Comparison of ENCODE assay signal across 12 cellular contexts in genomic region chr1:144558516-144558915, GRCh38. TPM values are rescaled to one million over a fixed set of nuclear protein-coding genes. Genes with fewer than 3 reads are reported as not detected.
DNase-seq lines count a peak whose midpoint lies in the region; ATAC-seq and TF ChIP-seq lines count a peak whose summit lies in the region.
"Not testable (repeated sequence)": the region's sequence is repeated elsewhere in the genome, so short reads cannot be mapped to it uniquely, and the experiment has no call there.
"Had no signal": no experiment of that assay in that cellular context is flagged by ENCODE, and none has a peak within 500 bp of the region (broad histone marks: within the 10 kb centered on the region; RNA-seq: fewer than 3 reads in every experiment).

No MANE protein-coding gene starts in this region.

- ATAC-seq in activated CD8-positive, alpha-beta memory T cell treated with anti-CD3 and anti-CD28 coated beads, Interleukin-2, amount 10 ng/mL, durations not matched to agents 7 days and 5 days; natural killer cell; stimulated activated naive B cell treated with anti-CD40 and anti-IgM and Interleukin-4, amounts not matched to agents 10 μg/mL and 1 μg/mL and 100 μg/mL, for 72 hours (replicated peaks): not testable (repeated sequence)

- not testable (repeated sequence) for H3K4me1 ChIP-seq in HEK293 (ENCODE audit: control insufficient read depth, insufficient read depth, low read length)

- peak overlapping the region; percentile 89 for H3K27ac Mint-ChIP-seq in T-helper 2 cell treated with Interferon-gamma antibody and Interleukin-4, amounts not matched to agents 5 μg/mL and 100 μg/mL, for 36 hours
- peak overlapping the region; percentile 72 for H3K27ac Mint-ChIP-seq in activated CD8-positive, alpha-beta memory T cell treated with anti-CD3 and anti-CD28 coated beads, Interleukin-2, amount 10 ng/mL, durations not matched to agents 7 days and 5 days
- peak overlapping the region; percentile 87 for H3K27ac Mint-ChIP-seq in activated naive CD4-positive, alpha-beta T cell treated with anti-CD3 and anti-CD28 coated beads, Interleukin-2, amount 50 U/mL, for 24 hours
- H3K27ac Mint-ChIP-seq in chondrocyte (ENCODE audit: unreplicated experiment) (peak overlapping the region; percentile 38), natural killer cell (peak overlapping the region; percentile 21 to 36)
- peak overlapping the region; percentile 87 for H3K27ac Mint-ChIP-seq in stimulated activated naive B cell treated with anti-CD40 and anti-IgM and Interleukin-4, amounts not matched to agents 10 μg/mL and 1 μg/mL and 100 μg/mL, for 72 hours

- not testable (repeated sequence) for H3K9me3 Mint-ChIP-seq in T-helper 2 cell treated with Interferon-gamma antibody and Interleukin-4, amounts not matched to agents 5 μg/mL and 100 μg/mL, for 36 hours; activated CD8-positive, alpha-beta memory T cell treated with anti-CD3 and anti-CD28 coated beads, Interleukin-2, amount 10 ng/mL, durations not matched to agents 7 days and 5 days (ENCODE audit: low read depth); activated naive CD4-positive, alpha-beta T cell treated with anti-CD3 and anti-CD28 coated beads, Interleukin-2, amount 50 U/mL, for 24 hours; chondrocyte (ENCODE audit: low read depth); natural killer cell; stimulated activated naive B cell treated with anti-CD40 and anti-IgM and Interleukin-4, amounts not matched to agents 10 μg/mL and 1 μg/mL and 100 μg/mL, for 72 hours

- POLR2A ChIA-PET in HEK293 (lab: Yijun Ruan, JAX) = not testable (repeated sequence)

- not testable (repeated sequence) for H3K36me3 ChIP-seq in HEK293 (ENCODE audit: control insufficient read depth in 2 of 2, insufficient read depth in 1 of 2, low read length in 2 of 2)

- H3K4me3 Mint-ChIP-seq in T-helper 2 cell treated with Interferon-gamma antibody and Interleukin-4, amounts not matched to agents 5 μg/mL and 100 μg/mL, for 36 hours = peak overlapping the region; percentile 70
- peak overlapping the region; percentile 16 for H3K4me3 Mint-ChIP-seq in activated CD8-positive, alpha-beta memory T cell treated with anti-CD3 and anti-CD28 coated beads, Interleukin-2, amount 10 ng/mL, durations not matched to agents 7 days and 5 days
- peak overlapping the region; percentile 65 for H3K4me3 Mint-ChIP-seq in activated naive CD4-positive, alpha-beta T cell treated with anti-CD3 and anti-CD28 coated beads, Interleukin-2, amount 50 U/mL, for 24 hours
- not testable (repeated sequence) for H3K4me3 Mint-ChIP-seq in chondrocyte (ENCODE audit: unreplicated experiment)
- peak overlapping the region; percentile 60 for H3K4me3 Mint-ChIP-seq in natural killer cell
- H3K4me3 Mint-ChIP-seq in stimulated activated naive B cell treated with anti-CD40 and anti-IgM and Interleukin-4, amounts not matched to agents 10 μg/mL and 1 μg/mL and 100 μg/mL, for 72 hours = peak overlapping the region; percentile 4 to 68

- intact Hi-C loops in natural killer cell (cut with micrococcal nuclease) = not testable (repeated sequence)

- not testable (repeated sequence) for DNase-seq in T-helper 2 cell treated with Interferon-gamma antibody and Interleukin-4, amounts not matched to agents 5 μg/mL and 100 μg/mL, for 36 hours (ENCODE audit: low spot score); activated CD8-positive, alpha-beta memory T cell treated with anti-CD3 and anti-CD28 coated beads, Interleukin-2, amount 10 ng/mL, durations not matched to agents 7 days and 5 days; chondrocyte (ENCODE audit: low spot score); natural killer cell; stimulated activated naive B cell treated with anti-CD40 and anti-IgM and Interleukin-4, amounts not matched to agents 10 μg/mL and 1 μg/mL and 100 μg/mL, for 72 hours

- H3K9me3 ChIP-seq in HEK293 (ENCODE audit: control insufficient read depth, insufficient read depth, low read depth, low read length) = not testable (repeated sequence)

- H3K27me3 Mint-ChIP-seq in T-helper 2 cell treated with Interferon-gamma antibody and Interleukin-4, amounts not matched to agents 5 μg/mL and 100 μg/mL, for 36 hours (ENCODE audit: low read depth); activated CD8-positive, alpha-beta memory T cell treated with anti-CD3 and anti-CD28 coated beads, Interleukin-2, amount 10 ng/mL, durations not matched to agents 7 days and 5 days; activated naive CD4-positive, alpha-beta T cell treated with anti-CD3 and anti-CD28 coated beads, Interleukin-2, amount 50 U/mL, for 24 hours; chondrocyte (ENCODE audit: low read depth); natural killer cell (ENCODE audit: low read depth in 2 of 2); stimulated activated naive B cell treated with anti-CD40 and anti-IgM and Interleukin-4, amounts not matched to agents 10 μg/mL and 1 μg/mL and 100 μg/mL, for 72 hours: not testable (repeated sequence)

- CTCF ChIA-PET in HEK293 (lab: Yijun Ruan, JAX); activated CD8-positive, alpha-beta memory T cell treated with anti-CD3 and anti-CD28 coated beads, Interleukin-2, amount 10 ng/mL, durations not matched to agents 7 days and 5 days (lab: Charles Lee): not testable (repeated sequence)

- not testable (repeated sequence) for TF ChIP-seq CTCF in HEK293 (tag by site-specific recombination; IDR thresholded peaks at IDR 0.05); chondrocyte (IDR thresholded peaks at IDR 0.05); natural killer cell (IDR thresholded peaks at IDR 0.05)

- H3K36me3 Mint-ChIP-seq in T-helper 2 cell treated with Interferon-gamma antibody and Interleukin-4, amounts not matched to agents 5 μg/mL and 100 μg/mL, for 36 hours (ENCODE audit: low read depth); activated CD8-positive, alpha-beta memory T cell treated with anti-CD3 and anti-CD28 coated beads, Interleukin-2, amount 10 ng/mL, durations not matched to agents 7 days and 5 days; activated naive CD4-positive, alpha-beta T cell treated with anti-CD3 and anti-CD28 coated beads, Interleukin-2, amount 50 U/mL, for 24 hours; chondrocyte (ENCODE audit: low read depth); natural killer cell; stimulated activated naive B cell treated with anti-CD40 and anti-IgM and Interleukin-4, amounts not matched to agents 10 μg/mL and 1 μg/mL and 100 μg/mL, for 72 hours: not testable (repeated sequence)

- not testable (repeated sequence) for H3K4me1 Mint-ChIP-seq in T-helper 2 cell treated with Interferon-gamma antibody and Interleukin-4, amounts not matched to agents 5 μg/mL and 100 μg/mL, for 36 hours (ENCODE audit: low read depth); chondrocyte (ENCODE audit: low read depth); natural killer cell
- peaks cover 10% of the 10 kb centered on the region for H3K4me1 Mint-ChIP-seq in activated CD8-positive, alpha-beta memory T cell treated with anti-CD3 and anti-CD28 coated beads, Interleukin-2, amount 10 ng/mL, durations not matched to agents 7 days and 5 days
- peaks cover 11% of the 10 kb centered on the region for H3K4me1 Mint-ChIP-seq in activated naive CD4-positive, alpha-beta T cell treated with anti-CD3 and anti-CD28 coated beads, Interleukin-2, amount 50 U/mL, for 24 hours
- peaks cover 5 to 12% of the 10 kb centered on the region in 2 donors for H3K4me1 Mint-ChIP-seq in stimulated activated naive B cell treated with anti-CD40 and anti-IgM and Interleukin-4, amounts not matched to agents 10 μg/mL and 1 μg/mL and 100 μg/mL, for 72 hours

- not testable (repeated sequence) for H3K27ac ChIP-seq in HEK293 (ENCODE audit: extremely low read depth, low read depth, low read length)

- H3K4me3 ChIP-seq in HEK293 (ENCODE audit: low read depth, low read length) = not testable (repeated sequence)

TF ChIP-seq in HEK293, 187 proteins besides CTCF, POLR2A, EP300 and RAD21:
- TF ChIP-seq SCRT2 (tag by site-specific recombination; IDR thresholded peaks at IDR 0.05) (peak; percentile 40; the same call in 1 of the 2 replicates), ZNF596 (tag by site-specific recombination; IDR thresholded peaks at IDR 0.05) (peak; percentile 96)

RNA-seq across cellular contexts. Expression of gene PPIAL4F, which starts 34.2 kb away (rescaled TPM):
- not detected for total RNA-seq in activated CD8-positive, alpha-beta memory T cell treated with anti-CD3 and anti-CD28 coated beads, Interleukin-2, amount 10 ng/mL, durations not matched to agents 7 days and 5 days
- total RNA-seq in chondrocyte (not detected in 3 replicates), natural killer cell (not detected)
- total RNA-seq: GM12878, H7, M059J, NCI-H460, PC-3 had no signal

Comparison
In these comparisons a context has a peak if more than half of its experiments do, and no peak if none do; other contexts are left out.
1. H3K27ac Mint-ChIP-seq: peak in every context shown above with its lines; median percentile 89 in T-helper 2 cell treated with Interferon-gamma antibody and Interleukin-4, amounts not matched to agents 5 μg/mL and 100 μg/mL, for 36 hours; 87 in activated naive CD4-positive, alpha-beta T cell treated with anti-CD3 and anti-CD28 coated beads, Interleukin-2, amount 50 U/mL, for 24 hours; 87 in stimulated activated naive B cell treated with anti-CD40 and anti-IgM and Interleukin-4, amounts not matched to agents 10 μg/mL and 1 μg/mL and 100 μg/mL, for 72 hours; 72 in activated CD8-positive, alpha-beta memory T cell treated with anti-CD3 and anti-CD28 coated beads, Interleukin-2, amount 10 ng/mL, durations not matched to agents 7 days and 5 days; 38 in chondrocyte; 28 in natural killer cell.